Comparison of ENCODE assay signal across 7 cellular contexts in genomic region chr2:89233931-89234330, GRCh38.
DNase-seq lines count a peak whose midpoint lies in the region; ATAC-seq, FAIRE-seq and TF ChIP-seq lines count a peak whose summit lies in the region.
"Not testable (repeated sequence)": the region's sequence is repeated elsewhere in the genome, so short reads cannot be mapped to it uniquely, and the experiment has no call there.

No MANE protein-coding gene starts in this region.

- H3K79me2 ChIP-seq in OCI-LY1 (ENCODE audit: insufficient read depth, low read length); GM12878 (ENCODE audit: control insufficient read depth, insufficient read depth, low read length): not testable (repeated sequence)

- not testable (repeated sequence) for H3K36me3 ChIP-seq in OCI-LY1 (ENCODE audit: insufficient read depth, low read length); GM12878 (ENCODE audit: control insufficient read depth in 2 of 2, insufficient read depth in 2 of 2, low read length in 1 of 2); spleen

- TF ChIP-seq EP300 in GM12878 (IDR thresholded peaks at IDR 0.05; ENCODE audit: borderline replicate concordance in 1 of 2, control insufficient read depth in 1 of 2, low read depth in 2 of 2, low read length in 2 of 2): not testable (repeated sequence)

- not testable (repeated sequence) for H3K27ac Mint-ChIP-seq in IgD-negative memory B cell

- in situ Hi-C loops in GM12878 (cut with MboI): not testable (repeated sequence)

- H3K4me3 ChIP-seq in OCI-LY1 (ENCODE audit: low read depth, low read length, poor library complexity, severe bottlenecking): peak overlapping the region; percentile 56
- not testable (repeated sequence) for H3K4me3 ChIP-seq in GM12878
- H3K4me3 ChIP-seq in spleen: peak overlapping the region in 1 of 8 donors; percentile 7

- not testable (repeated sequence) for H3K4me1 Mint-ChIP-seq in IgD-negative memory B cell

- SMC1A ChIA-PET in GM12878 (lab: Charles Lee; ENCODE audit: uncharacterized antibody, unreplicated experiment): not testable (repeated sequence)

- not testable (repeated sequence) for H3K27me3 ChIP-seq in OCI-LY1 (ENCODE audit: insufficient read depth, low read length); GM12878 (replicated peaks in 1 of 2; ENCODE audit: control insufficient read depth in 2 of 2, insufficient read depth in 2 of 2, low read length in 1 of 2); spleen (replicated peaks in 1 of 7)

- not testable (repeated sequence) for BruUV-seq in GM12878 (replicated peaks; lab: Mats Ljungman, UMichigan)

- not testable (repeated sequence) for H3K9me2 ChIP-seq in OCI-LY1 (ENCODE audit: low read depth, low read length)

- intact Hi-C loops in GM12878 (cut with micrococcal nuclease; ENCODE audit: unreplicated experiment); spleen (cut with DNase I; ENCODE audit: low total_unique reads): not testable (repeated sequence)

- not testable (repeated sequence) for H3K9me3 Mint-ChIP-seq in IgD-negative memory B cell

- POLR2A ChIA-PET in GM12878 (lab: Charles Lee): not testable (repeated sequence)

- not testable (repeated sequence) for H3F3A ChIP-seq in OCI-LY1 (ENCODE audit: insufficient read depth, low read length)

- RAD21 ChIA-PET in GM12878 (lab: Charles Lee; ENCODE audit: unreplicated experiment): not testable (repeated sequence)

- peak overlapping the region; percentile 12 to 85 (median 62) for H3K4me3 Mint-ChIP-seq in IgD-negative memory B cell

- ATAC-seq in GM18907 (IDR thresholded peaks at IDR 0.05; ENCODE audit: unreplicated experiment) (peak; percentile 46), GM21529 (IDR thresholded peaks at IDR 0.05; ENCODE audit: unreplicated experiment) (peak; percentile 61), GM12878 (0 out of 3 replicates have a peak, but pooled peaks have one; percentile 20)

- H2AFZ ChIP-seq in OCI-LY1 (ENCODE audit: low read length); GM12878 (ENCODE audit: control insufficient read depth, low read depth, low read length): not testable (repeated sequence)

- H3K27ac ChIP-seq in OCI-LY1 (ENCODE audit: low read depth, low read length, poor library complexity, severe bottlenecking): peak overlapping the region; percentile 52
- H3K27ac ChIP-seq in GM12878 (ENCODE audit: control insufficient read depth, insufficient read depth); spleen: not testable (repeated sequence)

- not testable (repeated sequence) for H3K9me3 ChIP-seq in OCI-LY1 (ENCODE audit: low read length); GM12878 (replicated peaks; ENCODE audit: control insufficient read depth, insufficient read depth, low read length); spleen

- DNase-seq in GM12891 (ENCODE audit: insufficient read length, low spot score); GM12878 (ENCODE audit: low read depth, low spot score): not testable (repeated sequence)
- DNase-seq in spleen: peak; percentile 39

- H4K20me1 ChIP-seq in OCI-LY1 (ENCODE audit: insufficient read depth, low read length); GM12878 (ENCODE audit: control insufficient read depth, insufficient read depth): not testable (repeated sequence)

- FAIRE-seq in GM12891 (lab: Jason Lieb, UNC): peak; percentile 5
- not testable (repeated sequence) for FAIRE-seq in GM12878 (lab: Jason Lieb, UNC)

- not testable (repeated sequence) for TF ChIP-seq POLR2A in GM12891 (IDR thresholded peaks at IDR 0.05; ENCODE audit: low read depth, low read length); GM12878 (IDR thresholded peaks at IDR 0.05; ENCODE audit: low read depth, low read length); spleen (IDR thresholded peaks at IDR 0.05)

- H3K4me2 ChIP-seq in OCI-LY1 (ENCODE audit: low read length): peak overlapping the region; percentile 81
- H3K4me2 ChIP-seq in GM12878 (ENCODE audit: control insufficient read depth, insufficient read depth): not testable (repeated sequence)

- WGBS in GM12878 (ENCODE audit: insufficient coverage, insufficient replicate concordance, low lambda C conversion rate, missing lambda C conversion rate): 39% methylated on average over 3 of the region's 4 CpGs
- WGBS in spleen, 5 donors: 68 to 78% (median 72%) methylated on average over 3 of the region's 4 CpGs; no CpG with 5 or more reads in 1 of the 5 donors

- CTCF ChIA-PET in GM12878 (lab: Yijun Ruan, JAX): not testable (repeated sequence)

- not testable (repeated sequence) for TF ChIP-seq CTCF in OCI-LY1 (IDR thresholded peaks at IDR 0.05; ENCODE audit: low read length); GM12878 (IDR thresholded peaks at IDR 0.05 in 2 of 3, conservative IDR thresholded peaks at IDR 0.05 in 1 of 3; ENCODE audit: control insufficient read depth in 2 of 3, extremely low read depth in 1 of 3, insufficient read depth in 1 of 3, low read depth in 3 of 3, low read length in 3 of 3); spleen (IDR thresholded peaks at IDR 0.05 in 8 of 11, conservative IDR thresholded peaks at IDR 0.05 in 3 of 11)

- H3K36me3 Mint-ChIP-seq in IgD-negative memory B cell: not testable (repeated sequence)

- peaks cover 24% of the 10 kb centered on the region for H3K4me1 ChIP-seq in OCI-LY1 (ENCODE audit: insufficient read depth, low read length, severe bottlenecking)
- not testable (repeated sequence) for H3K4me1 ChIP-seq in GM12878 (ENCODE audit: control insufficient read depth, insufficient read depth, low read length); spleen

- not testable (repeated sequence) for TF ChIP-seq RAD21 in GM12878 (IDR thresholded peaks at IDR 0.05; ENCODE audit: insufficient read depth, low read depth, low read length)

- peak overlapping the region; percentile 43; the same call in 1 of the 2 replicates for H3K9ac ChIP-seq in OCI-LY1 (ENCODE audit: low read length)
- H3K9ac ChIP-seq in GM12878 (ENCODE audit: control insufficient read depth, insufficient read depth, low read length): not testable (repeated sequence)

- not testable (repeated sequence) for H3K27me3 Mint-ChIP-seq in IgD-negative memory B cell
